8 cellular contexts compared by ENCODE assay signal in genomic region chr19:15292847-15293582, GRCh38. TPM values are rescaled to one million over a fixed set of nuclear protein-coding genes. Genes with fewer than 3 reads are reported as not detected.
DNase-seq lines count a peak whose midpoint lies in the region; ATAC-seq and TF ChIP-seq lines count a peak whose summit lies in the region.

No MANE protein-coding gene starts in this region.

- H3K27me3 Mint-ChIP-seq in activated T-cell treated with anti-CD3 and anti-CD28 coated beads, Interleukin-2, amount 50 U/mL, for 4 hours (ENCODE audit: low read depth) = no peaks in the 10 kb centered on the region

- peak overlapping the region; percentile 55 for H3K27ac ChIP-seq in SU-DHL-6 (ENCODE audit: low read depth, low read length)
- H3K27ac ChIP-seq in tibial artery = peak overlapping the region; percentile 39 to 54

- H3K36me3 ChIP-seq in SU-DHL-6 (ENCODE audit: low read length) (no peaks in the 10 kb centered on the region), tibial artery (no peaks in the 10 kb centered on the region)

- H3K9me2 ChIP-seq in SU-DHL-6 (replicated peaks; ENCODE audit: insufficient read depth, low read length) = no peaks in the 10 kb centered on the region

- H3K9me3 ChIP-seq in SU-DHL-6 (ENCODE audit: insufficient read depth, low read length) (no peaks in the 10 kb centered on the region), tibial artery (no peaks in the 10 kb centered on the region)

- intact Hi-C loops in left cardiac atrium (cut with DNase I) = no loop called here
- intact Hi-C loops in tibial artery (cut with DNase I; ENCODE audit: low total_unique reads) = no loop called here

- DNase-seq in activated T-cell treated with anti-CD3 and anti-CD28 coated beads, Interleukin-2, amount 50 U/mL, for 4 hours = no peak
- no peak for DNase-seq in activated T-cell treated with anti-CD3 and anti-CD28 coated beads, Interleukin-2, amount 50 U/mL, for 1 hour
- DNase-seq in left cardiac atrium (no peak), tibial artery (no peak), ureter (ENCODE audit: low spot score) (no peak), GM10266 (ENCODE audit: extremely low spot score) (no peak), cerebellum (ENCODE audit: low spot score) (no peak)

- peak overlapping the region; percentile 36 for H3K4me2 ChIP-seq in SU-DHL-6 (ENCODE audit: low read depth, low read length, poor library complexity, severe bottlenecking)

- H3F3A ChIP-seq in SU-DHL-6 (ENCODE audit: insufficient read depth) = peaks cover 30% of the 10 kb centered on the region

- H4K20me1 ChIP-seq in SU-DHL-6 (ENCODE audit: low read depth, low read length) = peaks cover 45% of the 10 kb centered on the region; the same call in 1 of the 2 replicates

- H3K4me1 ChIP-seq in tibial artery = peaks cover 8 to 99% (median 94%) of the 10 kb centered on the region in 4 donors

- no peak overlapping the region for H3K4me3 ChIP-seq in SU-DHL-6 (ENCODE audit: insufficient read depth, low read length, poor library complexity, severe bottlenecking)
- no peak overlapping the region for H3K4me3 ChIP-seq in tibial artery

- no peak overlapping the region for H2AFZ ChIP-seq in SU-DHL-6 (ENCODE audit: low read depth, low read length, severe bottlenecking)

- no peak overlapping the region; the same call in 1 of the 2 replicates for H3K9ac ChIP-seq in SU-DHL-6 (ENCODE audit: low read length)

- H3K27me3 ChIP-seq in SU-DHL-6 (ENCODE audit: low read length) (no peaks in the 10 kb centered on the region), tibial artery (no peaks in the 10 kb centered on the region)

- TF ChIP-seq CTCF in SU-DHL-6 (IDR thresholded peaks at IDR 0.05; ENCODE audit: insufficient read depth, low read length, poor library complexity, severe bottlenecking) (no peak), tibial artery (IDR thresholded peaks at IDR 0.05) (no peak), GM10266 (IDR thresholded peaks at IDR 0.05; ENCODE audit: control insufficient read depth, insufficient read depth, low read depth, missing control alignments) (no peak)

- peaks cover 98% of the 10 kb centered on the region for H3K4me1 Mint-ChIP-seq in activated T-cell treated with anti-CD3 and anti-CD28 coated beads, Interleukin-2, amount 50 U/mL, for 4 hours (ENCODE audit: low read depth)

- peaks cover 13% of the 10 kb centered on the region for H3K36me3 Mint-ChIP-seq in activated T-cell treated with anti-CD3 and anti-CD28 coated beads, Interleukin-2, amount 50 U/mL, for 4 hours (ENCODE audit: insufficient read depth)

- peak in 1 of 2 donors; percentile 17 for ATAC-seq in activated T-cell treated with anti-CD3 and anti-CD28 coated beads, Interleukin-2, amount 50 U/mL, for 4 hours
- peak; percentile 21 to 28 for ATAC-seq in left cardiac atrium

- H3K79me2 ChIP-seq in SU-DHL-6 (ENCODE audit: insufficient read depth, low read length) = peaks cover 98% of the 10 kb centered on the region

- H3K9me3 Mint-ChIP-seq in activated T-cell treated with anti-CD3 and anti-CD28 coated beads, Interleukin-2, amount 50 U/mL, for 4 hours = no peaks in the 10 kb centered on the region

- H3K4me3 Mint-ChIP-seq in activated T-cell treated with anti-CD3 and anti-CD28 coated beads, Interleukin-2, amount 50 U/mL, for 4 hours = peak overlapping the region; percentile 44

RNA-seq across cellular contexts. Expression of gene BRD4, which starts 39.3 kb away (rescaled TPM):
- 100 to 1,000 TPM; 102 to 113 (median 112) TPM for total RNA-seq in activated T-cell treated with anti-CD3 and anti-CD28 coated beads, Interleukin-2, amount 50 U/mL, for 4 hours
- total RNA-seq in left cardiac atrium (10 to 100 TPM; 43.9 to 63.3 TPM), ureter (134 TPM), cerebellum (23.5 TPM)
